In the genomic region with DNA sequence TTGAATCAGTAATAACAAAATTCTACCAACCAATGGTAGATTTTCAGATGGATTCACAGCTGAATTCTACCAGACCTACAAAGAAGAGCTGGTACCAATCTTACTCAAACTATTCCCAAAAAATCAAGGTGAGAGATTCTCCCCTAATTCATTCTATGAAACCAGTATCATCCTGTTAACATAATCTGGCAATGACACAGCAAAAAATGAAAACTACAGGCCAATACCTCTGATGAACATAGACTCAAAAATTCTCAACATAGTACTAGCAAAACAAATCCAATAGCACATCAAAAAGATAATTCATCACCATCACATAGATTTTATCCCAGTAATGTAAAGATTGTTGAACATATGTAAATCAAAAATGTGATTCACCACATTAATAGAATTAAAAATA, we compare ENCODE assay signal across 29 cellular contexts.
"Had no signal": no experiment of that assay in that cellular context is flagged by ENCODE, and none has a peak within 500 bp of the region (broad histone marks: within the 10 kb centered on the region; RNA-seq: fewer than 3 reads in every experiment).

No MANE protein-coding gene starts in this region.

- H3K27ac ChIP-seq: ascending aorta, cardiac muscle cell, VCaP had no signal

- FAIRE-seq: bronchial epithelial cell, TTC549 had no signal

- H3K4me1 ChIP-seq: ascending aorta had no signal

- H3K9me3 ChIP-seq: ascending aorta had no signal

- DNase-seq: activated B cell treated with CpG ODN at 0.5 μM for 24 hours; activated CD4-positive, alpha-beta memory T cell treated with anti-CD3 and anti-CD28 coated beads, Interleukin-2, amount 10 ng/mL, durations not matched to agents 7 days and 5 days; activated CD4-positive, alpha-beta T cell treated with anti-CD3 and anti-CD28 coated beads for 4 hours; activated CD4-positive, alpha-beta T cell treated with anti-CD3 and anti-CD28 coated beads, Interleukin-2, amount 10 ng/mL, durations not matched to agents 7 days and 5 days; activated CD4-positive, alpha-beta T cell treated with anti-CD3 and anti-CD28 coated beads, Interleukin-2, amount 50 U/mL, for 48 hours; activated CD4-positive, CD25-positive, alpha-beta regulatory T cell treated with anti-CD3 and anti-CD28 coated beads, Interleukin-2, amount 50 U/mL, for 72 hours; activated CD8-positive, alpha-beta memory T cell treated with anti-CD3 and anti-CD28 coated beads for 24 hours; activated CD8-positive, alpha-beta memory T cell treated with anti-CD3 and anti-CD28 coated beads, Interleukin-2, amount 10 ng/mL, durations not matched to agents 7 days and 5 days; activated CD8-positive, alpha-beta memory T cell treated with anti-CD3 and anti-CD28 coated beads, Interleukin-2, amount 50 U/mL, for 48 hours; activated CD8-positive, alpha-beta T cell treated with anti-CD3 and anti-CD28 coated beads, Interleukin-2, amount 10 ng/mL, durations not matched to agents 7 days and 5 days; activated effector memory CD4-positive, alpha-beta T cell treated with Interleukin-2 at 50 U/mL for 16 hours; activated gamma-delta T cell; activated naive CD4-positive, alpha-beta T cell treated with anti-CD3 and anti-CD28 coated beads, Interleukin-2, amount 10 ng/mL, durations not matched to agents 7 days and 5 days; activated naive CD4-positive, alpha-beta T cell treated with Interleukin-2 at 50 U/mL for 16 hours; activated naive CD8-positive, alpha-beta T cell treated with anti-CD3 and anti-CD28 coated beads, Interleukin-2, amount 10 ng/mL, durations not matched to agents 7 days and 5 days; activated naive CD8-positive, alpha-beta T cell treated with anti-CD3 and anti-CD28 coated beads, Interleukin-2, amount 50 U/mL, for 24 hours; activated T-cell treated with anti-CD3 and anti-CD28 coated beads, Interleukin-2, amount 50 U/mL, for 24 hours; activated T-cell treated with anti-CD3 and anti-CD28 coated beads, Interleukin-2, amount 50 U/mL, for 48 hours; amygdala; anterior cingulate cortex; caudate nucleus; cerebellar nuclear complex; T-helper 2 cell; T-helper 9 cell had no signal

- ATAC-seq: activated CD8-positive, alpha-beta memory T cell treated with anti-CD3 and anti-CD28 coated beads, Interleukin-2, amount 10 ng/mL, durations not matched to agents 7 days and 5 days; activated CD8-positive, alpha-beta T cell treated with anti-CD3 and anti-CD28 coated beads, Interleukin-2, amount 10 ng/mL, durations not matched to agents 7 days and 5 days; activated naive CD8-positive, alpha-beta T cell treated with anti-CD3 and anti-CD28 coated beads, Interleukin-2, amount 50 U/mL, for 24 hours had no signal

- H3K4me3 ChIP-seq: ascending aorta, cardiac muscle cell had no signal
